In the genomic region with DNA sequence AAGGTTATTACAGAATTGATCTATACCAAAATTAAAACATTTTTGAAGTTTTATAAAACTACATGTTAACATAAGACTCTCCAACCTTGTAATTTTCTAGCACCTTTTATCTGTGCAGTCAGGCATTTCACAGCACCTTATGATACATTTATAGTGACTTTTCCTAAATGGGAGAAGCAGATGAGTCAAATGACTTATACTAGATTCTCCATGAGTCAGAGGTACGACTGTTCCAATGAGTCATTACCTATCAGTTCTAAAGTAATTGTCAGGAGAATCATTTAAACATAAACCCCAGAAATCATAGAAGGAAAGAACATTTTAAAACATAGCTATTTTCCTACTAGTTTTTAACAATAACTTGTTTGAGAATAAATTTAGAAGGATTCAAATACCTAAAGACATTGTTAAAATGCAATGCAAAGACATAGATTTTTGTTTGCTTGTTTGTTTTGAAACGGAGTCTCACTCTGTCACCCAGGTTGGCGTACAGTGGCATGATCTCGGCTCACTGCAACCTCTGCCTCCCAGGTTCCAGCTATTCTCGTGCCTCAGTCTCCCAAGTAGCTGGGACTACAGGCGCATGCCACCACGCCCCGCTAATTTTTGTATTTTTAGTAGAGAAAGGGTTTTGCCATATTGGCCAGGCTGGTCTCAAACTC, we compare ENCODE assay signal across 10 cellular contexts. TPM values are rescaled to one million over a fixed set of nuclear protein-coding genes. Genes with fewer than 3 reads are reported as not detected.
DNase-seq lines count a peak whose midpoint lies in the region; ATAC-seq and TF ChIP-seq lines count a peak whose summit lies in the region.
"Had no signal": no experiment of that assay in that cellular context is flagged by ENCODE, and none has a peak within 500 bp of the region (broad histone marks: within the 10 kb centered on the region; RNA-seq: fewer than 3 reads in every experiment).

No MANE protein-coding gene starts in this region.

- peaks cover 31% of the 10 kb centered on the region for H3K4me1 Mint-ChIP-seq in activated naive CD8-positive, alpha-beta T cell treated with anti-CD3 and anti-CD28 coated beads, Interleukin-2, amount 50 U/mL, for 24 hours

- H3K4me1 ChIP-seq in HCT116 (ENCODE audit: control insufficient read depth in 1 of 2, insufficient read depth in 2 of 2, low read length in 2 of 2), result peaks cover 2 to 19% of the 10 kb centered on the region in 2 experiments; a peak in 2 of 4 replicates

- H3K79me2 ChIP-seq in HCT116 (ENCODE audit: insufficient read depth, low read length), result no peaks in the 10 kb centered on the region

- H3K9me3 ChIP-seq in HCT116 (ENCODE audit: control insufficient read depth in 1 of 2, insufficient read depth in 1 of 2, low read depth in 1 of 2, low read length in 2 of 2), result no peaks in the 10 kb centered on the region

- TF ChIP-seq CTCF in HCT116 (IDR thresholded peaks at IDR 0.05 in 2 of 3, conservative IDR thresholded peaks at IDR 0.05 in 1 of 3; ENCODE audit: borderline replicate concordance in 1 of 3, insufficient read depth in 1 of 3, low read depth in 2 of 3, low read length in 2 of 3), result no peak

- in situ Hi-C loops in ACHN (cut with HindIII; ENCODE audit: low pct_ligation_motif_present, low pct_unique_long_range_greater_than_20kb, low sequenced_read_pairs), result no loop called here

- peak; percentile 60 for DNase-seq in ACHN
- peak; percentile 65 for DNase-seq in HCT116 (ENCODE audit: low read depth, low spot score)
- DNase-seq in activated naive CD8-positive, alpha-beta T cell treated with anti-CD3 and anti-CD28 coated beads, Interleukin-2, amount 50 U/mL, for 24 hours, result no peak
- DNase-seq in iris pigment epithelial cell (ENCODE audit: low read depth), result peak; percentile 80
- DNase-seq in GOT3 (lab: John Stamatoyannopoulos, UW), result no peak
- DNase-seq: Calu3, NCI-H1105 had no signal

- H3K27me3 ChIP-seq in HCT116 (ENCODE audit: insufficient read depth, low read length), result no peaks in the 10 kb centered on the region

- no TSS peak for BruUV-seq in HCT116 (replicated peaks; lab: Mats Ljungman, UMichigan)

- 0 out of 2 replicates have a peak, but pooled peaks have one; percentile 2 for TF ChIP-seq RAD21 in HCT116 (IDR thresholded peaks at IDR 0.05; ENCODE audit: low read depth)

- peak overlapping the region; percentile 82 for H3K27ac Mint-ChIP-seq in activated naive CD8-positive, alpha-beta T cell treated with anti-CD3 and anti-CD28 coated beads, Interleukin-2, amount 50 U/mL, for 24 hours

- H3K9ac ChIP-seq in HCT116 (ENCODE audit: low read length), result no peak overlapping the region

- H3K27me3 Mint-ChIP-seq in activated naive CD8-positive, alpha-beta T cell treated with anti-CD3 and anti-CD28 coated beads, Interleukin-2, amount 50 U/mL, for 24 hours, result no peaks in the 10 kb centered on the region

- no peaks in the 10 kb centered on the region for H3K9me2 ChIP-seq in HCT116 (ENCODE audit: insufficient read depth)

- ATAC-seq in HCT116 (peak; percentile 86), HG03045 (IDR thresholded peaks at IDR 0.05; ENCODE audit: unreplicated experiment) (no peak), HG02571 (IDR thresholded peaks at IDR 0.05; ENCODE audit: unreplicated experiment) (no peak), GM19351 (IDR thresholded peaks at IDR 0.05; ENCODE audit: unreplicated experiment) (no peak)
- ATAC-seq in activated naive CD8-positive, alpha-beta T cell treated with anti-CD3 and anti-CD28 coated beads, Interleukin-2, amount 50 U/mL, for 24 hours, result peak; percentile 87

- RAD21 ChIA-PET in HCT116 (lab: Charles Lee; ENCODE audit: low non-redundant PET in 1 of 2, low total read pairs in 2 of 2, uncharacterized antibody in 2 of 2, unreplicated experiment in 2 of 2), result no interaction called here

- no peak for TF ChIP-seq POLR2A in HCT116 (IDR thresholded peaks at IDR 0.05; ENCODE audit: borderline replicate concordance, extremely low read depth, insufficient read depth, insufficient read length)

- no peak overlapping the region for H3K4me3 Mint-ChIP-seq in activated naive CD8-positive, alpha-beta T cell treated with anti-CD3 and anti-CD28 coated beads, Interleukin-2, amount 50 U/mL, for 24 hours

- no peaks in the 10 kb centered on the region for H3K36me3 Mint-ChIP-seq in activated naive CD8-positive, alpha-beta T cell treated with anti-CD3 and anti-CD28 coated beads, Interleukin-2, amount 50 U/mL, for 24 hours (ENCODE audit: low read depth)

- POLR2A ChIA-PET in HCT116 (lab: Charles Lee), result no interaction called here

- intact Hi-C loops in HCT116 (cut with micrococcal nuclease), result no loop called here

- no peak overlapping the region for H3K27ac ChIP-seq in HCT116 (ENCODE audit: low read depth, low read length)

- H3K4me2 ChIP-seq in HCT116 (ENCODE audit: low read length), result peak overlapping the region; percentile 62

- H4K20me1 ChIP-seq in HCT116 (ENCODE audit: insufficient read depth), result no peaks in the 10 kb centered on the region

- H3K36me3 ChIP-seq in HCT116 (ENCODE audit: control insufficient read depth in 1 of 2, insufficient read depth in 2 of 2, low read length in 2 of 2), result no peaks in the 10 kb centered on the region

- H3K9me3 Mint-ChIP-seq in activated naive CD8-positive, alpha-beta T cell treated with anti-CD3 and anti-CD28 coated beads, Interleukin-2, amount 50 U/mL, for 24 hours, result no peaks in the 10 kb centered on the region

- no peak overlapping the region for H3K4me3 ChIP-seq in HCT116 (replicated peaks in 1 of 2; ENCODE audit: low read depth in 1 of 2, low read length in 2 of 2)

- H2AFZ ChIP-seq in HCT116 (ENCODE audit: low read depth, low read length, poor library complexity, severe bottlenecking), result peak overlapping the region; percentile 42

- CTCF ChIA-PET in HCT116 (lab: Charles Lee), result no interaction called here

TF ChIP-seq in HCT116, 20 proteins besides CTCF, POLR2A, EP300 and RAD21:
- TF ChIP-seq POLR2AphosphoS5 (IDR thresholded peaks at IDR 0.05; ENCODE audit: low read depth, low read length), result no peak
- TF ChIP-seq FOSL1 (IDR thresholded peaks at IDR 0.05; ENCODE audit: low read depth), result peak; percentile 96
- peak; percentile 74 for TF ChIP-seq CBX3 (IDR thresholded peaks at IDR 0.05; ENCODE audit: low read depth)
- TF ChIP-seq, protein P1, sequence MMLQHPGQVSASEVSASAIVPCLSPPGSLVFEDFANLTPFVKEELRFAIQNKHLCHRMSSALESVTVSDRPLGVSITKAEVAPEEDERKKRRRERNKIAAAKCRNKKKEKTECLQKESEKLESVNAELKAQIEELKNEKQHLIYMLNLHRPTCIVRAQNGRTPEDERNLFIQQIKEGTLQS (IDR thresholded peaks at IDR 0.05), result 0 out of 2 replicates have a peak, but pooled peaks have one; percentile 17
- TF ChIP-seq ZFX (IDR thresholded peaks at IDR 0.05), result no peak
- TF ChIP-seq SP1 (IDR thresholded peaks at IDR 0.05; ENCODE audit: low read depth), result peak; percentile 74
- no peak for TF ChIP-seq YY1 (IDR thresholded peaks at IDR 0.05; ENCODE audit: extremely low read depth, insufficient replicate concordance, low read depth, low read length)
- TF ChIP-seq MAX (IDR thresholded peaks at IDR 0.05), result peak; percentile 38; the same call in 1 of the 2 replicates
- TF ChIP-seq SRF (IDR thresholded peaks at IDR 0.05; ENCODE audit: low read depth), result peak; percentile 73
- TF ChIP-seq CEBPB (IDR thresholded peaks at IDR 0.05; ENCODE audit: low read depth), result peak; percentile 39; the same call in 1 of the 2 replicates
- peak; percentile 95 for TF ChIP-seq JUND (IDR thresholded peaks at IDR 0.05)
- 0 out of 2 replicates have a peak, but pooled peaks have one; percentile 27 for TF ChIP-seq SIN3A (IDR thresholded peaks at IDR 0.05; ENCODE audit: low read depth)

RNA-seq across cellular contexts. Expression of gene DMXL1, which starts 34.7 kb away (rescaled TPM):
- 21.1 TPM for total RNA-seq in HCT116 (2021; ENCODE audit: unreplicated experiment)
- 5.5 and 8.2 TPM in 2 replicates for polyA plus RNA-seq in HCT116 (2012)

RNA-seq across cellular contexts. Expression of gene DTWD2, which starts 47.9 kb away (rescaled TPM):
- 5.2 TPM for total RNA-seq in HCT116 (2021; ENCODE audit: unreplicated experiment)
- polyA plus RNA-seq in HCT116 (2012), result 1.5 and 1.6 TPM in 2 replicates

Comparison
In these comparisons a context has a peak if more than half of its experiments do, and no peak if none do; other contexts are left out.
1. DNase-seq: peak in ACHN (single experiment), HCT116 (single experiment) and iris pigment epithelial cell (single experiment); none in activated naive CD8-positive, alpha-beta T cell treated with anti-CD3 and anti-CD28 coated beads, Interleukin-2, amount 50 U/mL, for 24 hours (single experiment) and GOT3 (single experiment).
2. ATAC-seq: peak in HCT116 (single experiment) and activated naive CD8-positive, alpha-beta T cell treated with anti-CD3 and anti-CD28 coated beads, Interleukin-2, amount 50 U/mL, for 24 hours (single experiment); none in HG03045 (single experiment), HG02571 (single experiment) and GM19351 (single experiment).